ENCODE assay signal across 23 cellular contexts in the genomic region with DNA sequence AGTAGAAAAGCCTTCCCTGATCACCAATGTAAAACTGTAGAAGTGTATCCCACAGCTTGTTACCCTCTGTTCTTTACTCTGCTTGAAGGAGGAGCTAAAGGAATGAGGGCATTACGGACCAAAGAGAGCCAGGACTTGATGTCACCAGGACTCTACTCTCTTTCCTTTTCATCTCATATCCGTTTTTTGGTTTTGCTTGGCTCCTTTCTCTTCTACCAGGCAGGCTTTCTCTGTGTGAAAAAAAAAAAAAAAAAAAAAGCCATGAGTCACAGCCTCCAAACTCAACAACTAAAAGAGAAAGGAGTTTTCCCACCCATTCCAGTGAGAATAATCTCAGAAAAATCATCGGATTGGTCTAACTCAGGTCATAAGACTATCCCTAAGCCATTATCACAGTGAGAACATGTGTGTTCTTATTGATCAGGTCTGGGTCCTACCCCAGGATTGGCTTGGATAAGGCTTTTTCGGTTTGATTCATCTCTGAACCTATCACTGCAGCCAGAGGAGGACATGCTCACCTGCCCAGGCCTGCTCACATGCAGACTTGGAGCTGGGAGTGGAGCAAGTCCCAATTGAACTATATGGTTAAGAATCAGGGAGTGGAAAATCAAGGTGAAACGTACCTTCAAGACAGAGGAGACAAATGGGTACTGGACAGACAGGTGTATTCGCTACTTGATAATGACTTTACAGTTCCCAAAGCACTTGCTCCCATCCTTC. TPM values are rescaled to one million over a fixed set of nuclear protein-coding genes. Genes with fewer than 3 reads are reported as not detected.
"Had no signal": no experiment of that assay in that cellular context is flagged by ENCODE, and none has a peak within 500 bp of the region (broad histone marks: within the 10 kb centered on the region; RNA-seq: fewer than 3 reads in every experiment).

No MANE protein-coding gene starts in this region.

- H3K27ac ChIP-seq: gastroesophageal sphincter, left lung, stomach, testis, uterus had no signal

- H3K4me1 ChIP-seq: gastroesophageal sphincter, left lung, testis, uterus had no signal

- ATAC-seq: activated CD4-positive, alpha-beta T cell treated with anti-CD3 and anti-CD28 coated beads for 36 hours; gastroesophageal sphincter; left lung; mucosa of descending colon; sciatic nerve; stimulated activated memory B cell treated with anti-CD40 and anti-IgM and Interleukin-4, amounts not matched to agents 10 μg/mL and 1 μg/mL and 100 μg/mL, for 72 hours had no signal

- H3K27me3 ChIP-seq: left lung, testis, uterus had no signal

- H3K4me2 ChIP-seq: smooth muscle cell had no signal

- H3K36me3 ChIP-seq: gastroesophageal sphincter, left lung, stomach, uterus had no signal

- H3K4me3 ChIP-seq: gastroesophageal sphincter, left lung, mucosa of descending colon, smooth muscle cell, stomach, testis, uterus had no signal

- DNase-seq: activated B cell treated with CpG ODN at 0.5 μM for 24 hours; activated CD4-positive, alpha-beta memory T cell treated with anti-CD3 and anti-CD28 coated beads for 36 hours; activated CD4-positive, alpha-beta T cell treated with anti-CD3 and anti-CD28 coated beads for 36 hours; activated naive CD4-positive, alpha-beta T cell treated with anti-CD3 and anti-CD28 coated beads for 36 hours; activated naive CD8-positive, alpha-beta T cell treated with anti-CD3 and anti-CD28 coated beads, Interleukin-2, amount 10 ng/mL, durations not matched to agents 7 days and 5 days; activated T-cell treated with anti-CD3 and anti-CD28 coated beads, Interleukin-2, amount 50 U/mL, for 48 hours; amniotic stem cell; effector CD8-positive, alpha-beta T cell; kidney glomerular epithelial cell; left lung; mesendoderm; mucosa of descending colon; stimulated activated CD4-positive, alpha-beta T cell treated with anti-CD3 and anti-CD28 coated beads, Interleukin-15, amount 100 ng/mL, for 24 hours; stomach; T-helper 9 cell; testis; trophoblast cell; uterus had no signal

- H3K9me3 ChIP-seq: gastroesophageal sphincter, left lung, mucosa of descending colon, stomach, testis, uterus had no signal

RNA-seq across cellular contexts. Expression of a gene that starts 19.4 kb away (rescaled TPM):
- total RNA-seq: activated B cell treated with CpG ODN at 0.5 μM for 24 hours; activated CD4-positive, alpha-beta memory T cell treated with anti-CD3 and anti-CD28 coated beads for 36 hours; activated CD4-positive, alpha-beta T cell treated with anti-CD3 and anti-CD28 coated beads for 36 hours; activated naive CD4-positive, alpha-beta T cell treated with anti-CD3 and anti-CD28 coated beads for 36 hours; activated naive CD8-positive, alpha-beta T cell treated with anti-CD3 and anti-CD28 coated beads, Interleukin-2, amount 10 ng/mL, durations not matched to agents 7 days and 5 days; sciatic nerve; smooth muscle cell; T-helper 1 cell treated with Interleukin-12 subunit alpha and Interleukin-12 subunit beta and Interleukin-4 antibody, amounts not matched to agents 30 ng/mL and 1 ng/mL, for 36 hours had no signal
